In the genomic region with DNA sequence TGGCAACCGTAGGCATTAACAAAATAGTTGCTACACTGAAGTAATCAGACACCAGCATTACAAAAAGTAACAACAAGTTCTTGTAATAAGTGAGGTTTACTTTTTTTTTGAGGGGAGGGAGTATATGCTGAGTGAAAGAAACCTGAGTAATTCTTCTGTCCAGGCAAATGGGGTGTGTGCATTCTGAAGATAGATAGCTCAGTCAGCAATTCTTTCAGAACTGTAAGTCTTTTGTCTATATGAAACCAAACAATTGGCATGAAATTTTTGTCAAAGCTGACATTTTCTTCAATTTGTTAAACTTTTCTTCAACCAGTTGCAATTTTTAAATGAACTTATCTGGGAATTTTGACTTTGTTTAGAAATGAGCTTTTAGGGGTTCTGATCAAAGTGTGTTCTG, we compare ENCODE assay signal across 20 cellular contexts.
DNase-seq lines count a peak whose midpoint lies in the region; ATAC-seq, FAIRE-seq and TF ChIP-seq lines count a peak whose summit lies in the region.
"Had no signal": no experiment of that assay in that cellular context is flagged by ENCODE, and none has a peak within 500 bp of the region (broad histone marks: within the 10 kb centered on the region; RNA-seq: fewer than 3 reads in every experiment).

No MANE protein-coding gene starts in this region.

- no peak overlapping the region for H2BK120ac ChIP-seq in IMR-90 (ENCODE audit: low read depth, low read length)

- dilution Hi-C loops in IMR-90 (cut with HindIII; ENCODE audit: low sequenced_read_pairs, unreplicated experiment), result no loop called here

- H2BK20ac ChIP-seq in IMR-90 (ENCODE audit: low read depth, low read length), result no peak overlapping the region

- H3K27me3 ChIP-seq in IMR-90 (ENCODE audit: control insufficient read depth, insufficient read depth, low read length) (no peaks in the 10 kb centered on the region), K562 (ENCODE audit: control insufficient read depth in 2 of 2, insufficient read depth in 2 of 2, low read length in 2 of 2) (no peaks in the 10 kb centered on the region)
- H3K27me3 ChIP-seq: BLaER1 treated with 17β-estradiol and CSF1 and Interleukin-3, amounts not matched to agents 10 nM and 100 nM had no signal

- no peak overlapping the region for H4K8ac ChIP-seq in IMR-90 (ENCODE audit: low read depth in 2 of 2, low read length in 2 of 2)

- H3K36me3 ChIP-seq in IMR-90 (ENCODE audit: control insufficient read depth, insufficient read depth, low read length) (no peaks in the 10 kb centered on the region), K562 (ENCODE audit: control insufficient read depth, insufficient read depth, low read length) (no peaks in the 10 kb centered on the region)
- H3K36me3 ChIP-seq: BLaER1 treated with 17β-estradiol and CSF1 and Interleukin-3, amounts not matched to agents 10 nM and 100 nM had no signal

- H3K14ac ChIP-seq in IMR-90 (replicated peaks; ENCODE audit: low read depth, low read length), result no peak overlapping the region

- H3K4me3 ChIP-seq in A549, result no peak overlapping the region
- H3K4me3 ChIP-seq in IMR-90 (ENCODE audit: insufficient read depth, low read depth, low read length), result no peak overlapping the region
- H3K4me3 ChIP-seq in K562, result no peak overlapping the region
- H3K4me3 ChIP-seq: BLaER1 treated with 17β-estradiol and CSF1 and Interleukin-3, amounts not matched to agents 10 nM and 100 nM had no signal

- no peak overlapping the region for H3K18ac ChIP-seq in IMR-90 (ENCODE audit: low read depth, low read length)

- no peak for ATAC-seq in A549
- no peak for ATAC-seq in IMR-90 (ENCODE audit: low read depth)
- ATAC-seq in K562, result no peak
- ATAC-seq: CD8-positive, alpha-beta T cell had no signal

- H3K4ac ChIP-seq in IMR-90 (ENCODE audit: low read depth, low read length), result no peak overlapping the region

- TF ChIP-seq EP300 in A549 (IDR thresholded peaks at IDR 0.05), result no peak
- TF ChIP-seq EP300 in K562 (IDR thresholded peaks at IDR 0.05; ENCODE audit: low read length), result no peak

- CTCF ChIA-PET in A549 (lab: Yijun Ruan, JAX) (interaction anchor here (0.7 kb wide), 1 partner anchor 92 kb away, joined by 3 read pairs; no protein-coding TSS in a partner anchor), IMR-90 (lab: Yijun Ruan, JAX) (no interaction called here), K562 (lab: Yijun Ruan, JAX; ENCODE audit: low intra/inter-chr PET ratio) (no interaction called here)

- BruUV-seq in IMR-90 (replicated peaks; lab: Mats Ljungman, UMichigan), result no TSS peak
- no TSS peak for BruUV-seq in K562 (replicated peaks; lab: Mats Ljungman, UMichigan)

- TF ChIP-seq CTCF in A549 (IDR thresholded peaks at IDR 0.05) (no peak), IMR-90 (conservative IDR thresholded peaks at IDR 0.05; ENCODE audit: low read depth, low read length) (no peak), K562 (IDR thresholded peaks at IDR 0.05 in 2 of 3, conservative IDR thresholded peaks at IDR 0.05 in 1 of 3; ENCODE audit: insufficient read depth in 2 of 3, low read depth in 1 of 3, low read length in 3 of 3) (no peak)

- WGBS in A549 (ENCODE audit: missing lambda C conversion rate), result 0% methylated on average over 1 of the region's 1 CpG
- WGBS in IMR-90 (ENCODE audit: extremely low coverage in 2 of 2, insufficient read length in 1 of 2), 2 experiments, result no CpG with 5 or more reads among the region's 1 CpG
- WGBS in K562 (ENCODE audit: insufficient coverage, low coverage, missing lambda C conversion rate), result 0% methylated on average over 1 of the region's 1 CpG

- no peak overlapping the region for H2BK15ac ChIP-seq in IMR-90 (ENCODE audit: low read depth, low read length)

- DNase-seq in A549 (ENCODE audit: low read depth in 1 of 2, low spot score in 1 of 2) (no peak), IMR-90 (no peak), K562 (ENCODE audit: extremely low read depth in 1 of 4, low spot score in 3 of 4) (no peak), occipital lobe (lab: John Stamatoyannopoulos, UW) (no peak), NCI-H226 (no peak)
- DNase-seq: 8988T; AML-193; Caco-2; Calu3; CD4-positive, alpha-beta T cell; CD8-positive, alpha-beta T cell; DMS79 treated with DMSO at 0.1 percent for 48 hours; GF-D8 had no signal

- POLR2A ChIA-PET in A549 (lab: Yijun Ruan, JAX), result no interaction called here
- POLR2A ChIA-PET in IMR-90 (lab: Charles Lee; ENCODE audit: unreplicated experiment), result no interaction called here
- POLR2A ChIA-PET in K562 (lab: Yijun Ruan, JAX), result no interaction called here

- no peak overlapping the region for H2AK5ac ChIP-seq in IMR-90 (ENCODE audit: low read depth, low read length)

- no peak for FAIRE-seq in A549 (lab: Jason Lieb, UNC)
- no peak for FAIRE-seq in K562 (lab: Jason Lieb, UNC)
- FAIRE-seq: A204.1, D721Med, G401.6, GM12891, GM19239 had no signal

- H4K5ac ChIP-seq in IMR-90 (ENCODE audit: low read depth, low read length), result no peak overlapping the region

- H3K9me1 ChIP-seq in IMR-90 (ENCODE audit: insufficient read depth, low read length) (no peaks in the 10 kb centered on the region), K562 (ENCODE audit: control insufficient read depth, insufficient read depth, low read length) (no peaks in the 10 kb centered on the region)

- H3K4me1 ChIP-seq in A549 (no peaks in the 10 kb centered on the region), IMR-90 (ENCODE audit: control insufficient read depth, insufficient read depth, low read length) (no peaks in the 10 kb centered on the region), K562 (replicated peaks in 1 of 2; ENCODE audit: control insufficient read depth in 2 of 2, insufficient read depth in 2 of 2, low read length in 2 of 2) (no peaks in the 10 kb centered on the region)
- H3K4me1 ChIP-seq: Caco-2 had no signal

- no peak overlapping the region for H2AK9ac ChIP-seq in IMR-90 (replicated peaks; ENCODE audit: low read depth, low read length, poor library complexity)

- no peak overlapping the region for H3K23ac ChIP-seq in IMR-90 (ENCODE audit: low read depth, low read length)

- H3K27ac ChIP-seq in A549, result no peak overlapping the region
- H3K27ac ChIP-seq in IMR-90 (ENCODE audit: insufficient read depth, low read length), result no peak overlapping the region
- no peak overlapping the region for H3K27ac ChIP-seq in K562 (ENCODE audit: extremely low read depth, low read depth, low read length)
- H3K27ac ChIP-seq: BLaER1 treated with 17β-estradiol and CSF1 and Interleukin-3, amounts not matched to agents 10 nM and 100 nM; C4-2B had no signal

- no peak for TF ChIP-seq RAD21 in A549 (conservative IDR thresholded peaks at IDR 0.05 in 1 of 2, IDR thresholded peaks at IDR 0.05 in 1 of 2)
- TF ChIP-seq RAD21 in IMR-90 (IDR thresholded peaks at IDR 0.05; ENCODE audit: low read length), result no peak
- no peak for TF ChIP-seq RAD21 in K562 (CRISPR knock-in tag; conservative IDR thresholded peaks at IDR 0.05 in 1 of 2, IDR thresholded peaks at IDR 0.05 in 1 of 2)

- in situ Hi-C loops in IMR-90 (cut with MboI; ENCODE audit: low sequenced_read_pairs), result no loop called here
- in situ Hi-C loops in K562 (cut with MboI), result no loop called here

- H3K56ac ChIP-seq in IMR-90 (ENCODE audit: extremely low read depth, insufficient read depth, low read length), result no peak overlapping the region

- H3K9me3 ChIP-seq in A549, result no peaks in the 10 kb centered on the region
- peaks cover 2% of the 10 kb centered on the region for H3K9me3 ChIP-seq in IMR-90 (ENCODE audit: control insufficient read depth, insufficient read depth, low read length)
- H3K9me3 ChIP-seq in K562 (replicated peaks; ENCODE audit: control insufficient read depth, insufficient read depth, low read depth, low read length), result no peaks in the 10 kb centered on the region
- H3K9me3 ChIP-seq: BLaER1 treated with 17β-estradiol and CSF1 and Interleukin-3, amounts not matched to agents 10 nM and 100 nM; Caco-2 had no signal

- H3K79me2 ChIP-seq in K562 (ENCODE audit: control insufficient read depth, insufficient read depth, low read length), result no peaks in the 10 kb centered on the region

- H2AFZ ChIP-seq in IMR-90 (replicated peaks; ENCODE audit: low read length, poor library complexity) (no peak overlapping the region), K562 (ENCODE audit: low read depth, low read length) (no peak overlapping the region)

- H4K91ac ChIP-seq in IMR-90 (ENCODE audit: insufficient read depth, low read depth, low read length), result no peak overlapping the region

- intact Hi-C loops in IMR-90 (cut with micrococcal nuclease) (no loop called here), K562 (cut with micrococcal nuclease) (no loop called here)

- no peak overlapping the region for H2BK5ac ChIP-seq in IMR-90 (ENCODE audit: low read depth, low read length, poor library complexity, severe bottlenecking)

- H3K9ac ChIP-seq in IMR-90 (ENCODE audit: low read depth, low read length), result no peak overlapping the region
- H3K9ac ChIP-seq in K562 (ENCODE audit: insufficient read depth in 1 of 2, low read depth in 2 of 2, low read length in 2 of 2), result no peak overlapping the region
- H3K9ac ChIP-seq: BLaER1 treated with 17β-estradiol and CSF1 and Interleukin-3, amounts not matched to agents 10 nM and 100 nM had no signal

- H3K79me1 ChIP-seq in IMR-90 (ENCODE audit: low read depth in 1 of 2, low read length in 2 of 2), result no peaks in the 10 kb centered on the region

- H3K4me2 ChIP-seq in A549 (no peak overlapping the region), IMR-90 (ENCODE audit: low read depth, low read length) (no peak overlapping the region), K562 (ENCODE audit: insufficient read depth, low read length) (no peak overlapping the region)
- H3K4me2 ChIP-seq: BLaER1 treated with 17β-estradiol and CSF1 and Interleukin-3, amounts not matched to agents 10 nM and 100 nM had no signal

- TF ChIP-seq POLR2A in A549 (IDR thresholded peaks at IDR 0.05; ENCODE audit: low read length), result no peak
- no peak for TF ChIP-seq POLR2A in IMR-90 (IDR thresholded peaks at IDR 0.05; ENCODE audit: low read depth, low read length)
- TF ChIP-seq POLR2A in K562 (conservative IDR thresholded peaks at IDR 0.05), result no peak

- no peaks in the 10 kb centered on the region for H4K20me1 ChIP-seq in IMR-90 (ENCODE audit: insufficient read depth, low read length)
- no peaks in the 10 kb centered on the region for H4K20me1 ChIP-seq in K562 (replicated peaks; ENCODE audit: control insufficient read depth, insufficient read depth, low read length)
- H4K20me1 ChIP-seq: BLaER1 treated with 17β-estradiol and CSF1 and Interleukin-3, amounts not matched to agents 10 nM and 100 nM had no signal

TF ChIP-seq in A549, 52 proteins besides CTCF, POLR2A, EP300 and RAD21 (continues in another document):
- peak; percentile 56 for TF ChIP-seq MAFK (IDR thresholded peaks at IDR 0.05; ENCODE audit: partially characterized antibody)

TF ChIP-seq in IMR-90, 13 proteins besides CTCF, POLR2A, EP300 and RAD21:
- TF ChIP-seq MAFK (IDR thresholded peaks at IDR 0.05; ENCODE audit: low read depth, low read length), result peak; percentile 42
- no peak for TF ChIP-seq FOS (IDR thresholded peaks at IDR 0.05; ENCODE audit: low read depth, low read length)

TF ChIP-seq in K562, 482 proteins besides CTCF, POLR2A, EP300 and RAD21 (continues in another document):
- TF ChIP-seq NR1H2 (CRISPR knock-in tag; IDR thresholded peaks at IDR 0.05) (no peak), LCOR (CRISPR knock-in tag; IDR thresholded peaks at IDR 0.05) (no peak), ZNF316 (IDR thresholded peaks at IDR 0.05) (peak; percentile 24; the same call in 1 of the 2 replicates), C11orf30 (IDR thresholded peaks at IDR 0.05; ENCODE audit: low read depth) (0 out of 2 replicates have a peak, but pooled peaks have one; percentile 9), RNF2 (IDR thresholded peaks at IDR 0.05) (no peak)

Comparison
In these comparisons a context has a peak if more than half of its experiments do, and no peak if none do; other contexts are left out.
1. Of the 35 proteins assayed by ChIP-seq in both K562 and A549: peak only in K562: none; only in A549: MAFK; in both: none; in neither: 34.